9 cellular contexts compared by ENCODE assay signal in genomic region chr1:171219751-171220385, GRCh38. TPM values are rescaled to one million over a fixed set of nuclear protein-coding genes. Genes with fewer than 3 reads are reported as not detected.
DNase-seq lines count a peak whose midpoint lies in the region; ATAC-seq and TF ChIP-seq lines count a peak whose summit lies in the region.
"Had no signal": no experiment of that assay in that cellular context is flagged by ENCODE, and none has a peak within 500 bp of the region (broad histone marks: within the 10 kb centered on the region; RNA-seq: fewer than 3 reads in every experiment).

No MANE protein-coding gene starts in this region.

- DNase-seq in Daoy (ENCODE audit: low read depth) (peak; percentile 61), T1000 (lab: John Stamatoyannopoulos, UW) (peak; percentile 12), fibroblast of pulmonary artery (ENCODE audit: low read depth) (peak; percentile 81), trophoblast cell (peak; percentile 4 to 11), NAMALWA (ENCODE audit: low spot score) (no peak), mesenteric fat pad (ENCODE audit: low spot score) (no peak)
- DNase-seq: DMS53 had no signal

- H4K8ac ChIP-seq in trophoblast cell (ENCODE audit: low read depth, low read length): peak overlapping the region; percentile 90

- peak overlapping the region; percentile 95 for H3K27ac ChIP-seq in trophoblast cell (ENCODE audit: low read depth, low read length)

- H3K4me1 ChIP-seq in trophoblast cell (ENCODE audit: control insufficient read depth in 1 of 2, insufficient read depth in 2 of 2, low read length in 2 of 2): peaks cover 13 to 19% of the 10 kb centered on the region in 2 experiments

- peak overlapping the region; percentile 54 for H4K12ac ChIP-seq in trophoblast cell (ENCODE audit: low read depth, low read length)

- no peak for TF ChIP-seq CTCF in fibroblast of pulmonary artery (IDR thresholded peaks at IDR 0.05; ENCODE audit: low read length, missing control alignments)

- no CpG with 5 or more reads among the region's 4 CpGs for WGBS in trophoblast cell (ENCODE audit: extremely low coverage, insufficient coverage, insufficient read length)

- H3K79me1 ChIP-seq in trophoblast cell (ENCODE audit: low read length): peaks cover 20% of the 10 kb centered on the region

- peak overlapping the region; percentile 94 for H4K91ac ChIP-seq in trophoblast cell (ENCODE audit: low read depth, low read length)

- H2BK120ac ChIP-seq in trophoblast cell (ENCODE audit: insufficient read depth, low read length, poor library complexity): peak overlapping the region; percentile 98

- H3K79me2 ChIP-seq in trophoblast cell (ENCODE audit: control insufficient read depth, insufficient read depth, low read length, poor library complexity): peaks cover 2% of the 10 kb centered on the region

- peak overlapping the region; percentile 54 for H2AFZ ChIP-seq in trophoblast cell (ENCODE audit: insufficient read depth, low read length, poor library complexity)

- peak overlapping the region; percentile 90 for H3K14ac ChIP-seq in trophoblast cell (ENCODE audit: low read length)

- H3K36me3 ChIP-seq in trophoblast cell (ENCODE audit: control insufficient read depth in 1 of 2, insufficient read depth in 2 of 2, low read length in 2 of 2): peaks cover 0 to 1% of the 10 kb centered on the region in 2 experiments

- peak overlapping the region; percentile 21 for H3K4me2 ChIP-seq in trophoblast cell (ENCODE audit: low read length)

- H3K18ac ChIP-seq in trophoblast cell (ENCODE audit: low read length): no peak overlapping the region

- H3K27me3 ChIP-seq in trophoblast cell (ENCODE audit: insufficient read depth, low read length): no peaks in the 10 kb centered on the region

- H2BK5ac ChIP-seq in trophoblast cell (ENCODE audit: low read depth, low read length, poor library complexity): peak overlapping the region; percentile 96

- H3K4me3 ChIP-seq in fibroblast of pulmonary artery (replicated peaks; ENCODE audit: low read depth, low read length) (no peak overlapping the region), trophoblast cell (ENCODE audit: low read depth, low read length) (no peak overlapping the region)

- no peak overlapping the region for H3K9ac ChIP-seq in trophoblast cell (ENCODE audit: low read length)

- peak overlapping the region; percentile 89 for H3K4ac ChIP-seq in trophoblast cell (ENCODE audit: low read depth, low read length)

- no peak overlapping the region for H3K23ac ChIP-seq in trophoblast cell (ENCODE audit: low read length)

- H2AK5ac ChIP-seq in trophoblast cell (ENCODE audit: low read length): peak overlapping the region; percentile 93

- peak overlapping the region; percentile 95 for H2BK12ac ChIP-seq in trophoblast cell (ENCODE audit: low read length)

- ATAC-seq in HG02610 (IDR thresholded peaks at IDR 0.05; ENCODE audit: unreplicated experiment): no peak
- ATAC-seq in GM19328 (IDR thresholded peaks at IDR 0.05; ENCODE audit: unreplicated experiment): no peak

- H3K9me3 ChIP-seq in trophoblast cell (ENCODE audit: insufficient read depth, low read depth, low read length): peaks cover 1% of the 10 kb centered on the region

RNA-seq across cellular contexts. Expression of gene FMO1, which starts 28.4 kb away (rescaled TPM):
- total RNA-seq in Daoy (2014; rRNA removed; shearing (Covaris generic)): not detected in 2 replicates
- polyA plus RNA-seq in trophoblast cell (2013): 0.06 and 0.07 TPM in 2 replicates
- total RNA-seq in mesenteric fat pad: 0.58 TPM

RNA-seq across cellular contexts. Expression of gene FMO2, which starts 34.8 kb away (rescaled TPM):
- total RNA-seq in Daoy (2014; rRNA removed; shearing (Covaris generic)): not detected in 2 replicates
- polyA plus RNA-seq in trophoblast cell (2013): 0.04 and 0.19 TPM in 2 replicates
- 45.2 TPM for total RNA-seq in mesenteric fat pad

Comparison
In these comparisons a context has a peak if more than half of its experiments do, and no peak if none do; other contexts are left out.
1. DNase-seq: peak in Daoy (single experiment), T1000 (single experiment), fibroblast of pulmonary artery (single experiment) and trophoblast cell (2 of 2); none in NAMALWA (single experiment) and mesenteric fat pad (single experiment).
2. RNA of gene FMO2, which starts 34.8 kb away (total RNA-seq): 45.2 TPM in mesenteric fat pad (single experiment); not detected in Daoy; every median in the first group is over 10 times any median in the second.